Comparison of ENCODE assay signal across 22 cellular contexts in genomic region chr14:19975291-19975690, GRCh38. TPM values are rescaled to one million over a fixed set of nuclear protein-coding genes. Genes with fewer than 3 reads are reported as not detected.
"Had no signal": no experiment of that assay in that cellular context is flagged by ENCODE, and none has a peak within 500 bp of the region (broad histone marks: within the 10 kb centered on the region; RNA-seq: fewer than 3 reads in every experiment).

A gene with protein sequence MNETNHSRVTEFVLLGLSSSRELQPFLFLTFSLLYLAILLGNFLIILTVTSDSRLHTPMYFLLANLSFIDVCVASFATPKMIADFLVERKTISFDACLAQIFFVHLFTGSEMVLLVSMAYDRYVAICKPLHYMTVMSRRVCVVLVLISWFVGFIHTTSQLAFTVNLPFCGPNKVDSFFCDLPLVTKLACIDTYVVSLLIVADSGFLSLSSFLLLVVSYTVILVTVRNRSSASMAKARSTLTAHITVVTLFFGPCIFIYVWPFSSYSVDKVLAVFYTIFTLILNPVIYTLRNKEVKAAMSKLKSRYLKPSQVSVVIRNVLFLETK (plus strand): TSS chr14:19975591. CDS start chr14:19975591, 0 bp downstream.

- H3K36me3 ChIP-seq: lower lobe of right lung, right lobe of liver, upper lobe of right lung had no signal

- H3K36me3 Mint-ChIP-seq: brain had no signal

- H3K4me3 ChIP-seq: dorsolateral prefrontal cortex, lower lobe of right lung, right lobe of liver, upper lobe of right lung had no signal

- H3K9me3 ChIP-seq: lower lobe of right lung, right lobe of liver, upper lobe of right lung had no signal

- H3K4me3 Mint-ChIP-seq: activated CD4-positive, alpha-beta T cell treated with anti-CD3 and anti-CD28 coated beads for 36 hours; brain; endodermal cell; nephron; WTC11 had no signal

- H3K27ac Mint-ChIP-seq: activated CD4-positive, alpha-beta T cell treated with anti-CD3 and anti-CD28 coated beads for 36 hours; brain; endodermal cell; nephron; WTC11 had no signal

- H3K27ac ChIP-seq: dorsolateral prefrontal cortex, epithelial cell of prostate, lower lobe of right lung, parathyroid adenoma, right lobe of liver, upper lobe of right lung had no signal

- H3K27me3 Mint-ChIP-seq: activated CD4-positive, alpha-beta T cell treated with anti-CD3 and anti-CD28 coated beads for 36 hours had no signal

- H3K4me1 ChIP-seq: lower lobe of right lung, parathyroid adenoma, right lobe of liver, upper lobe of right lung had no signal

- ATAC-seq: lower lobe of right lung, right lobe of liver, upper lobe of right lung, WTC11 had no signal

- DNase-seq: activated effector memory CD4-positive, alpha-beta T cell treated with Interleukin-2 at 50 U/mL for 16 hours; anterior cingulate cortex; caudate nucleus; dorsolateral prefrontal cortex; endodermal cell; foreskin fibroblast; hippocampal formation; islet precursor cell; lower lobe of right lung; right lobe of liver; small intestine; stimulated activated CD4-positive, alpha-beta T cell treated with anti-CD3 and anti-CD28 coated beads, Interleukin-15, amount 100 ng/mL, for 24 hours; stimulated activated CD4-positive, alpha-beta T cell treated with anti-CD3 and anti-CD28 coated beads, Interleukin-2, amount 100 ng/mL, for 48 hours; upper lobe of right lung had no signal

- H3K4me1 Mint-ChIP-seq: brain, endodermal cell, nephron, WTC11 had no signal

- H3K27me3 ChIP-seq: right lobe of liver, upper lobe of right lung had no signal

RNA-seq across cellular contexts. Expression of the gene that starts here (rescaled TPM):
- total RNA-seq: activated CD4-positive, alpha-beta T cell treated with anti-CD3 and anti-CD28 coated beads for 36 hours; dorsolateral prefrontal cortex; endodermal cell; lower lobe of right lung; right lobe of liver; T-helper 2 cell treated with Interferon-gamma antibody and Interleukin-4, amounts not matched to agents 100 ng/mL and 5 ng/mL, for 36 hours; upper lobe of right lung; WTC11 had no signal
- polyA plus RNA-seq: small intestine, thymus had no signal
